9 cellular contexts compared by ENCODE assay signal in the genomic region with DNA sequence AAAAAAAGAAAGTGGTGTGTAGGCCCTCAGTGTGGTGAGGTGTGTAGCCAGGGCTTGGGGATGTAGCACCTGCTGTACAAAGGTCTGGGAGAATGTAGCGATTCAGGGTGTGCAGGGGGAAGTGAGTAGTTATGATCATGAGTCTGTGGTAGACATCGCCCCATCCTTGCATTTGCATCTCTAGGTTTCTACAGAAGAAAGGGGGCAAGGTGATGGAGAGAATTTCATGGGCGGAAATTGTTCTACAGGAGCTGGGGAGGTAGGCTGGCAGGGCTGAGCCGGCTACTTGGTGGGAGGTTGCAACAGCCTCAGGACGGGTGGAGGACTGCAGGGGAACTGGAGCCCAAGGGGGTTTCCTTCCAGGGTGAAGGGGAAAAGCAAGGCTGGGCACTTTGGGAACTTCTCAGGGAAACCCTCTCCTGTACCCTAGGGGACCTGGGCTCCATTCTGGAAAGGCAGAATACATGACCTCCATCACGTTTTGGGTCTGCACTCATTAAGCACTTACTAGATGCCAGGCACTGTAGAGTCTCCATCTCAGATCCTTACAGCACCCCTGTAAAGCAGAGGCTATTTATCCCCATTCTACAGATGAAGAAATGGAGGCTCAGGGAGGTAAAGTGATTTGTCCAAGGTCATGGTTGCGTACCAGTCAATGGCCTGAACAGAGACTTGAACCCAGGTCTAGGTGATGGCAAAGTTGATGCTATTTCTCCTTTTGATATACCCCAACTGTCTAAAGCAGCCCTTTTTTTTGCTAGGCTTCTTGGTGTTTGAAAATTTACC. TPM values are rescaled to one million over a fixed set of nuclear protein-coding genes. Genes with fewer than 3 reads are reported as not detected.
A peak's percentile ranks its signal among the peaks of the same experiment; 100 is the strongest.
DNase-seq lines count a peak whose midpoint lies in the region; ATAC-seq, FAIRE-seq and TF ChIP-seq lines count a peak whose summit lies in the region.
"Had no signal": no experiment of that assay in that cellular context is flagged by ENCODE, and none has a peak within 500 bp of the region (broad histone marks: within the 10 kb centered on the region; RNA-seq: fewer than 3 reads in every experiment).

No MANE protein-coding gene starts in this region.

- peak overlapping the region; percentile 90 for H3K4me2 ChIP-seq in GM12878 (ENCODE audit: control insufficient read depth, insufficient read depth)

- peak overlapping the region; percentile 54 for H3K9ac ChIP-seq in GM12878 (ENCODE audit: control insufficient read depth, insufficient read depth, low read length)

- intact Hi-C loops in GM12878 (cut with micrococcal nuclease; ENCODE audit: unreplicated experiment): no loop called here

- 15% methylated on average over 7 of the region's 7 CpGs for WGBS in GM12878 (ENCODE audit: insufficient coverage, insufficient replicate concordance, low lambda C conversion rate, missing lambda C conversion rate)

- no peak for TF ChIP-seq RAD21 in GM12878 (IDR thresholded peaks at IDR 0.05; ENCODE audit: insufficient read depth, low read depth, low read length)

- SMC1A ChIA-PET in GM12878 (lab: Charles Lee; ENCODE audit: uncharacterized antibody, unreplicated experiment): interaction anchor here (1.1 to 19.3 kb wide), 5 partner anchors 17 to 50 kb away, joined by 3 to 347 read pairs (median 6); a partner anchor contains a TSS

- H3K27ac ChIP-seq in AG04450 (ENCODE audit: low read depth, low read length) (peak overlapping the region; percentile 69), GM12878 (ENCODE audit: control insufficient read depth, insufficient read depth) (peak overlapping the region; percentile 84)

- no peaks in the 10 kb centered on the region for H3K79me2 ChIP-seq in GM12878 (ENCODE audit: control insufficient read depth, insufficient read depth, low read length)

- no peak overlapping the region for H2AFZ ChIP-seq in GM12878 (ENCODE audit: control insufficient read depth, low read depth, low read length)

- H3K36me3 ChIP-seq in GM12878 (ENCODE audit: control insufficient read depth in 2 of 2, insufficient read depth in 2 of 2, low read length in 1 of 2): no peaks in the 10 kb centered on the region

- H3K4me1 ChIP-seq in GM12878 (ENCODE audit: control insufficient read depth, insufficient read depth, low read length): peaks cover 76% of the 10 kb centered on the region

- no peaks in the 10 kb centered on the region for H3K27me3 ChIP-seq in AG04450 (ENCODE audit: control insufficient read depth, insufficient read depth, low read length)
- no peaks in the 10 kb centered on the region for H3K27me3 ChIP-seq in GM12878 (replicated peaks in 1 of 2; ENCODE audit: control insufficient read depth in 2 of 2, insufficient read depth in 2 of 2, low read length in 1 of 2)

- H3K9me3 ChIP-seq in AG04450 (ENCODE audit: control insufficient read depth, insufficient read depth, low read length) (peaks cover 5% of the 10 kb centered on the region), GM12878 (replicated peaks; ENCODE audit: control insufficient read depth, insufficient read depth, low read length) (no peaks in the 10 kb centered on the region)

- DNase-seq in AG04450 (ENCODE audit: low read depth, low spot score): no peak
- DNase-seq in GM12878 (ENCODE audit: low read depth, low spot score): peak; percentile 98
- DNase-seq in HuH-7.5 (ENCODE audit: low spot score): no peak
- DNase-seq in NCI-H446 treated with DMSO at 0.1 percent for 48 hours (lab: John Stamatoyannopoulos, UW): no peak
- no peak for DNase-seq in stimulated activated CD4-positive, alpha-beta T cell treated with anti-CD3 and anti-CD28 coated beads, Interleukin-4, amount 100 ng/mL, for 24 hours
- DNase-seq in stimulated activated CD4-positive, alpha-beta T cell treated with anti-CD3 and anti-CD28 coated beads, Interleukin-4, amount 100 ng/mL, for 1 hour: no peak

- in situ Hi-C loops in GM12878 (cut with MboI): loop anchor here (25.0 kb wide), 1 partner anchor 1585 kb away; no protein-coding TSS in a partner anchor

- CTCF ChIA-PET in AG04450 (lab: Charles Lee): interaction anchor here (1.0 kb wide), 1 partner anchor 28 kb away, joined by 4 read pairs; no protein-coding TSS in a partner anchor
- CTCF ChIA-PET in GM12878 (lab: Yijun Ruan, JAX): interaction anchor here (1.4 to 6.9 kb wide), 4 partner anchors 10 to 27 kb away, joined by 3 to 47 read pairs (median 14); no protein-coding TSS in a partner anchor

- peak; percentile 74 for TF ChIP-seq POLR2A in GM12878 (IDR thresholded peaks at IDR 0.05; ENCODE audit: low read depth, low read length)

- H3K4me3 ChIP-seq in AG04450 (ENCODE audit: low read depth, low read length) (no peak overlapping the region), GM12878 (no peak overlapping the region; the same call in 1 of the 2 replicates)

- no TSS peak for BruUV-seq in GM12878 (replicated peaks; lab: Mats Ljungman, UMichigan)

- ATAC-seq in GM19035 (IDR thresholded peaks at IDR 0.05; ENCODE audit: unreplicated experiment): peak; percentile 68
- peak; percentile 66 for ATAC-seq in HG03066 (IDR thresholded peaks at IDR 0.05; ENCODE audit: low read depth, unreplicated experiment)
- peak; percentile 77 for ATAC-seq in GM12878

- FAIRE-seq in GM12878 (lab: Jason Lieb, UNC): no peak
- FAIRE-seq: G401.6 had no signal

- POLR2A ChIA-PET in AG04450 (lab: Yijun Ruan, JAX) (interaction anchor here (1.4 kb wide), 1 partner anchor 10 kb away, joined by 6 read pairs; no protein-coding TSS in a partner anchor), GM12878 (lab: Charles Lee) (interaction anchor here (0.6 to 11.6 kb wide), 6 partner anchors 9 to 350 kb away, joined by 3 to 166 read pairs (median 10); no protein-coding TSS in a partner anchor)

- TF ChIP-seq CTCF in AG04450 (IDR thresholded peaks at IDR 0.05; ENCODE audit: low read depth, low read length) (no peak), GM12878 (IDR thresholded peaks at IDR 0.05 in 2 of 3, conservative IDR thresholded peaks at IDR 0.05 in 1 of 3; ENCODE audit: control insufficient read depth in 2 of 3, extremely low read depth in 1 of 3, insufficient read depth in 1 of 3, low read depth in 3 of 3, low read length in 3 of 3) (no peak)

- RAD21 ChIA-PET in GM12878 (lab: Charles Lee; ENCODE audit: unreplicated experiment): interaction anchor here (0.7 to 12.5 kb wide), 9 partner anchors 9 to 84 kb away, joined by 3 to 119 read pairs (median 7); a partner anchor contains a TSS

- no peaks in the 10 kb centered on the region for H4K20me1 ChIP-seq in GM12878 (ENCODE audit: control insufficient read depth, insufficient read depth)

- TF ChIP-seq EP300 in GM12878 (IDR thresholded peaks at IDR 0.05; ENCODE audit: borderline replicate concordance in 1 of 2, control insufficient read depth in 1 of 2, low read depth in 2 of 2, low read length in 2 of 2): peak; percentile 78 to 86

TF ChIP-seq in GM12878, 131 proteins besides CTCF, POLR2A, EP300 and RAD21 (continues in another document):
- no peak for TF ChIP-seq FOXK2 (IDR thresholded peaks at IDR 0.05)
- no peak for TF ChIP-seq ASH2L (IDR thresholded peaks at IDR 0.05; ENCODE audit: borderline replicate concordance, low read depth)
- TF ChIP-seq TARDBP (IDR thresholded peaks at IDR 0.05; ENCODE audit: borderline replicate concordance): no peak
- TF ChIP-seq NFYA (IDR thresholded peaks at IDR 0.05; ENCODE audit: borderline replicate concordance, low read depth, low read length): no peak
- peak; percentile 88 for TF ChIP-seq TCF12 (IDR thresholded peaks at IDR 0.05; ENCODE audit: low read depth, low read length)
- no peak for TF ChIP-seq WRNIP1 (IDR thresholded peaks at IDR 0.05; ENCODE audit: borderline replicate concordance, low read depth, low read length)
- no peak; the same call in 1 of the 2 replicates for TF ChIP-seq CREB1 (IDR thresholded peaks at IDR 0.05; ENCODE audit: low read depth)

RNA-seq across cellular contexts. Expression of a gene that starts 14.5 kb away (rescaled TPM):
- polyA plus RNA-seq in AG04450 (2011; rRNA removed) (5.9 and 6.2 TPM in 2 replicates), GM12878 (2011; rRNA removed) (35.0 and 66.4 TPM in 2 replicates), GM12878 (2014; fragmentation: Illumina TruSeq; extraction: Trizol) (15.0 and 32.4 TPM in 2 replicates), GM12878 (2014; fragmentation: Nextera tagmentation; extraction: Ambion mirVana) (10 to 100 TPM; 10.1 to 11.6 TPM), GM12878 (2014; rRNA removed) (47.3 and 53.1 TPM in 2 replicates), GM12878 (2016; fragmentation: Nextera tagmentation; extraction: Ambion mirVana) (10 to 100 TPM; 34.8 to 47.5 TPM)
- polyA minus RNA-seq in AG04450 (2011; rRNA and poly(A)+ RNA removed): 8.9 and 12.5 TPM in 2 replicates
- total RNA-seq in GM12878 (2013; cell fraction: nucleolus; rRNA removed): 88.1 and 95.5 TPM in 2 replicates
- total RNA-seq in GM12878 (2014; rRNA removed) (33.0 and 39.9 TPM in 2 replicates), GM12878 (2014; rRNA removed; fragmentation: Illumina TruSeq; extraction: Trizol) (22.4 and 24.4 TPM in 2 replicates), GM12878 (2021) (78.8 and 87.2 TPM in 2 replicates)
- polyA plus RNA-seq in GM12878 (2011; ENCODE audit: low read depth): 22.2 TPM
- polyA plus RNA-seq in GM12878 (2011; cell fraction: cytosol; rRNA removed): 84.0 and 115 TPM in 2 replicates
- polyA plus RNA-seq in GM12878 (2011; cell fraction: nucleus; rRNA removed): 23.9 and 33.3 TPM in 2 replicates
- polyA plus RNA-seq in GM12878 (2012): 50.4 and 50.7 TPM in 2 replicates
- 44.6 and 88.0 TPM in 2 replicates for polyA minus RNA-seq in GM12878 (2011; rRNA and poly(A)+ RNA removed)
- 32.2 and 47.0 TPM in 2 replicates for polyA minus RNA-seq in GM12878 (2011; cell fraction: cytosol; rRNA and poly(A)+ RNA removed)
- polyA minus RNA-seq in GM12878 (2011; cell fraction: nucleus; rRNA and poly(A)+ RNA removed): 11.2 and 26.9 TPM in 2 replicates
